10 cellular contexts compared by ENCODE assay signal in genomic region chr9:93466416-93467061, GRCh38. TPM values are rescaled to one million over a fixed set of nuclear protein-coding genes. Genes with fewer than 3 reads are reported as not detected.
DNase-seq lines count a peak whose midpoint lies in the region; ATAC-seq, FAIRE-seq and TF ChIP-seq lines count a peak whose summit lies in the region.
"Had no signal": no experiment of that assay in that cellular context is flagged by ENCODE, and none has a peak within 500 bp of the region (broad histone marks: within the 10 kb centered on the region; RNA-seq: fewer than 3 reads in every experiment).

No MANE protein-coding gene starts in this region.

- CTCF ChIA-PET in activated B cell treated with CpG ODN at 0.5 μM for 24 hours (lab: Charles Lee) = interaction anchor here (2.1 kb wide), 1 partner anchor 13 kb away, joined by 7 read pairs; the partner anchor contains the start of gene FAM120AOS

- H3K4me1 ChIP-seq in left ventricle myocardium inferior = peaks cover 93% of the 10 kb centered on the region
- H3K4me1 ChIP-seq in keratinocyte (ENCODE audit: control insufficient read depth, extremely low read depth, insufficient read depth, low read length) = peaks cover 40% of the 10 kb centered on the region
- H3K4me1 ChIP-seq in upper lobe of right lung = peaks cover 71% of the 10 kb centered on the region

- H3K9me3 ChIP-seq in left ventricle myocardium inferior (replicated peaks) = no peaks in the 10 kb centered on the region
- no peaks in the 10 kb centered on the region for H3K9me3 ChIP-seq in keratinocyte (ENCODE audit: control insufficient read depth, low read depth, low read length)
- H3K9me3 ChIP-seq in upper lobe of right lung = no peaks in the 10 kb centered on the region
- H3K9me3 ChIP-seq: heart left ventricle had no signal

- TF ChIP-seq CTCF in left ventricle myocardium inferior (IDR thresholded peaks at IDR 0.05; ENCODE audit: borderline replicate concordance) (no peak), activated B cell treated with CpG ODN at 0.5 μM for 24 hours (IDR thresholded peaks at IDR 0.05) (no peak), keratinocyte (optimal IDR thresholded peaks at IDR 0.05 in 1 of 3, IDR thresholded peaks at IDR 0.05 in 1 of 3, conservative IDR thresholded peaks at IDR 0.05 in 1 of 3; ENCODE audit: extremely low read depth in 1 of 3, insufficient read depth in 2 of 3, low read length in 3 of 3) (no peak), upper lobe of right lung (IDR thresholded peaks at IDR 0.05) (no peak)

- no peaks in the 10 kb centered on the region for H3K27me3 Mint-ChIP-seq in activated B cell treated with CpG ODN at 0.5 μM for 24 hours

- POLR2A ChIA-PET in activated B cell treated with CpG ODN at 0.5 μM for 24 hours (lab: Charles Lee) = interaction anchor here (4.1 kb wide), 1 partner anchor 13 kb away, joined by 47 read pairs; the partner anchor contains the start of gene FAM120AOS

- ATAC-seq in left ventricle myocardium superior = no peak
- no peak for ATAC-seq in activated B cell treated with CpG ODN at 0.5 μM for 24 hours (ENCODE audit: low read depth)
- ATAC-seq in upper lobe of right lung = no peak

- peaks cover 13% of the 10 kb centered on the region for H3K36me3 Mint-ChIP-seq in activated B cell treated with CpG ODN at 0.5 μM for 24 hours (ENCODE audit: low read depth)

- no peaks in the 10 kb centered on the region for H3K27me3 ChIP-seq in left ventricle myocardium inferior (ENCODE audit: low read depth)
- no peaks in the 10 kb centered on the region for H3K27me3 ChIP-seq in keratinocyte (ENCODE audit: control insufficient read depth, extremely low read depth, insufficient read depth, low read length)
- no peaks in the 10 kb centered on the region for H3K27me3 ChIP-seq in upper lobe of right lung
- H3K27me3 ChIP-seq: heart left ventricle had no signal

- no peak overlapping the region for H3K4me3 Mint-ChIP-seq in activated B cell treated with CpG ODN at 0.5 μM for 24 hours

- H3K27ac Mint-ChIP-seq in activated B cell treated with CpG ODN at 0.5 μM for 24 hours = peak overlapping the region; percentile 65

- H3K27ac ChIP-seq in left ventricle myocardium inferior (replicated peaks) = peak overlapping the region; percentile 47
- peak overlapping the region; percentile 51 for H3K27ac ChIP-seq in keratinocyte (ENCODE audit: control insufficient read depth, insufficient read depth, low read length)
- peak overlapping the region; percentile 6 for H3K27ac ChIP-seq in upper lobe of right lung

- peaks cover 97% of the 10 kb centered on the region for H3K79me2 ChIP-seq in keratinocyte (ENCODE audit: control insufficient read depth, insufficient read depth, low read length)

- dilution Hi-C loops in keratinocyte (cut with MboI; ENCODE audit: extremely low pct_ligation_motif_present, low sequenced_read_pairs) = no loop called here

- no peaks in the 10 kb centered on the region for H3K9me3 Mint-ChIP-seq in activated B cell treated with CpG ODN at 0.5 μM for 24 hours

- H3K4me2 ChIP-seq in keratinocyte (ENCODE audit: control insufficient read depth, extremely low read depth, insufficient read depth, low read depth, low read length) = peak overlapping the region; percentile 70

- peaks cover 5% of the 10 kb centered on the region for H3K36me3 ChIP-seq in left ventricle myocardium inferior
- no peaks in the 10 kb centered on the region for H3K36me3 ChIP-seq in keratinocyte (ENCODE audit: control insufficient read depth in 2 of 2, extremely low read depth in 1 of 2, insufficient read depth in 2 of 2, low read length in 2 of 2)
- peaks cover 5% of the 10 kb centered on the region for H3K36me3 ChIP-seq in upper lobe of right lung

- intact Hi-C loops in left ventricle myocardium inferior (cut with micrococcal nuclease) = no loop called here
- intact Hi-C loops in left ventricle myocardium superior (cut with micrococcal nuclease) = no loop called here
- intact Hi-C loops in activated B cell treated with CpG ODN at 0.5 μM for 24 hours (cut with micrococcal nuclease) = no loop called here
- intact Hi-C loops in upper lobe of right lung (cut with DNase I) = no loop called here

- no peak for FAIRE-seq in keratinocyte (lab: Jason Lieb, UNC)

- H3K9ac ChIP-seq in keratinocyte (ENCODE audit: control insufficient read depth, extremely low read depth, insufficient read depth, low read length) = no peak overlapping the region

- H3K9me1 ChIP-seq in keratinocyte (ENCODE audit: control insufficient read depth, extremely low read depth, insufficient read depth, low read length) = peaks cover 5% of the 10 kb centered on the region

- H3K4me3 ChIP-seq in left ventricle myocardium inferior (no peak overlapping the region), keratinocyte (ENCODE audit: control insufficient read depth in 2 of 3, extremely low read depth in 1 of 3, insufficient read depth in 2 of 3, low read depth in 1 of 3, low read length in 3 of 3) (no peak overlapping the region), upper lobe of right lung (no peak overlapping the region)
- H3K4me3 ChIP-seq: heart left ventricle had no signal

- DNase-seq in left ventricle myocardium inferior (no peak), left ventricle myocardium superior (no peak), activated B cell treated with CpG ODN at 0.5 μM for 24 hours (no peak), keratinocyte (ENCODE audit: low read depth, low spot score) (no peak), upper lobe of right lung (no peak), HPDE6-E6E7 (ENCODE audit: extremely low spot score) (no peak), hippocampal formation (lab: John Stamatoyannopoulos, UW) (no peak), RPMI8226 (no peak)
- DNase-seq: activated CD4-positive, alpha-beta T cell treated with anti-CD3 and anti-CD28 coated beads, Interleukin-2, amount 50 U/mL, for 4 hours; heart left ventricle had no signal

- peaks cover 21% of the 10 kb centered on the region for H4K20me1 ChIP-seq in keratinocyte (ENCODE audit: control insufficient read depth, extremely low read depth, insufficient read depth, low read length)

- H2AFZ ChIP-seq in keratinocyte (ENCODE audit: control insufficient read depth, low read length) = no peak overlapping the region

- peaks cover 83% of the 10 kb centered on the region for H3K4me1 Mint-ChIP-seq in activated B cell treated with CpG ODN at 0.5 μM for 24 hours

RNA-seq across cellular contexts. Expression of gene FAM120AOS, which starts 13.2 kb away (rescaled TPM):
- total RNA-seq in left ventricle myocardium inferior = 27.3 TPM
- total RNA-seq in left ventricle myocardium superior = 27.3 TPM
- 35.8 and 39.0 TPM in 2 replicates for total RNA-seq in activated B cell treated with CpG ODN at 0.5 μM for 24 hours
- polyA plus RNA-seq in keratinocyte = 15.6 to 18.6 TPM (median 16.1 TPM) in 3 replicates
- polyA plus RNA-seq in keratinocyte (2011; ENCODE audit: low read depth) = 8.2 TPM
- 11.9 and 20.7 TPM in 2 replicates for polyA plus RNA-seq in keratinocyte (2011; cell fraction: cytosol; rRNA removed)
- polyA plus RNA-seq in keratinocyte (2011; cell fraction: nucleus; rRNA removed) = 12.7 and 14.1 TPM in 2 replicates
- 11.6 and 13.0 TPM in 2 replicates for polyA plus RNA-seq in keratinocyte (2012; ENCODE audit: low replicate concordance)
- 4.4 to 11.1 TPM (median 8.6 TPM) in 3 replicates for polyA minus RNA-seq in keratinocyte
- polyA minus RNA-seq in keratinocyte (2011; cell fraction: cytosol; rRNA and poly(A)+ RNA removed) = 9.8 TPM
- 4.3 and 5.7 TPM in 2 replicates for polyA minus RNA-seq in keratinocyte (2011; cell fraction: nucleus; rRNA and poly(A)+ RNA removed)
- 46.0 TPM for total RNA-seq in upper lobe of right lung

RNA-seq across cellular contexts. Expression of gene FAM120A, which starts 15.1 kb away (rescaled TPM):
- total RNA-seq in left ventricle myocardium inferior = 104 TPM
- 112 TPM for total RNA-seq in left ventricle myocardium superior
- 99.1 and 107 TPM in 2 replicates for total RNA-seq in activated B cell treated with CpG ODN at 0.5 μM for 24 hours
- polyA plus RNA-seq in keratinocyte = 51.6 to 88.3 TPM (median 79.2 TPM) in 3 replicates
- 17.0 TPM for polyA plus RNA-seq in keratinocyte (2011; ENCODE audit: low read depth)
- 67.8 and 81.6 TPM in 2 replicates for polyA plus RNA-seq in keratinocyte (2011; cell fraction: cytosol; rRNA removed)
- polyA plus RNA-seq in keratinocyte (2011; cell fraction: nucleus; rRNA removed) = 78.2 and 93.4 TPM in 2 replicates
- 28.9 and 92.0 TPM in 2 replicates for polyA plus RNA-seq in keratinocyte (2012; ENCODE audit: low replicate concordance)
- 161 to 235 TPM (median 181 TPM) in 3 replicates for polyA minus RNA-seq in keratinocyte
- polyA minus RNA-seq in keratinocyte (2011; cell fraction: cytosol; rRNA and poly(A)+ RNA removed) = 184 TPM
- polyA minus RNA-seq in keratinocyte (2011; cell fraction: nucleus; rRNA and poly(A)+ RNA removed) = 108 and 148 TPM in 2 replicates
- 109 TPM for total RNA-seq in upper lobe of right lung
